Comparison of ENCODE assay signal across 34 cellular contexts in genomic region chr18:43950062-43950461, GRCh38.
"Had no signal": no experiment of that assay in that cellular context is flagged by ENCODE, and none has a peak within 500 bp of the region (broad histone marks: within the 10 kb centered on the region; RNA-seq: fewer than 3 reads in every experiment).

No MANE protein-coding gene starts in this region.

- H3K4me3 ChIP-seq: MG63 had no signal

- DNase-seq: Kasumi-1, KBM-7, KG1, MG63, MM.1S, MV-4-11, NCI-H1048, NCI-H1092, NCI-H1092 treated with DMSO at 0.1 percent for 48 hours, NCI-H1105, NCI-H1105 treated with DMSO at 0.1 percent for 48 hours, NCI-H1417, NCI-H1417 treated with DMSO at 0.1 percent for 48 hours, NCI-H1436, NCI-H1436 treated with DMSO at 0.1 percent for 48 hours, NCI-H146, NCI-H1694, NCI-H1694 treated with DMSO at 0.1 percent for 48 hours, NCI-H187, NCI-H187 treated with DMSO at 0.1 percent for 48 hours, NCI-H1930, NCI-H2029, NCI-H2029 treated with DMSO at 0.1 percent for 48 hours, NCI-H2081, NCI-H2081 treated with DMSO at 0.1 percent for 48 hours, NCI-H2107, NCI-H2171, NCI-H2171 treated with DMSO at 0.1 percent for 48 hours, NCI-H2227 treated with DMSO at 0.1 percent for 48 hours, NCI-H226, NCI-H345, NCI-H446, NCI-H446 treated with DMSO at 0.1 percent for 48 hours had no signal

- H3K9ac ChIP-seq: KMS-11 had no signal

- H3K9me3 ChIP-seq: MG63 had no signal

- H3K4me2 ChIP-seq: KMS-11 had no signal

- H3K27me3 ChIP-seq: MG63 had no signal

- H3K27ac ChIP-seq: KMS-11 had no signal

- H3K36me3 ChIP-seq: MG63 had no signal
